1 cellular context compared by ENCODE assay signal in genomic region chr1:42192106-42192505, GRCh38.
TF ChIP-seq lines count a peak whose summit lies in the region.

No MANE protein-coding gene starts in this region.

TF ChIP-seq in WTC11, 78 proteins besides CTCF, POLR2A, EP300 and RAD21 (continued from another document):
- no peak for TF ChIP-seq E2F1 (CRISPR knock-in tag; IDR thresholded peaks at IDR 0.05)
- TF ChIP-seq CDX4 (CRISPR knock-in tag; IDR thresholded peaks at IDR 0.05; ENCODE audit: borderline replicate concordance): no peak
